Comparison of ENCODE assay signal across 1 cellular context in the genomic region with DNA sequence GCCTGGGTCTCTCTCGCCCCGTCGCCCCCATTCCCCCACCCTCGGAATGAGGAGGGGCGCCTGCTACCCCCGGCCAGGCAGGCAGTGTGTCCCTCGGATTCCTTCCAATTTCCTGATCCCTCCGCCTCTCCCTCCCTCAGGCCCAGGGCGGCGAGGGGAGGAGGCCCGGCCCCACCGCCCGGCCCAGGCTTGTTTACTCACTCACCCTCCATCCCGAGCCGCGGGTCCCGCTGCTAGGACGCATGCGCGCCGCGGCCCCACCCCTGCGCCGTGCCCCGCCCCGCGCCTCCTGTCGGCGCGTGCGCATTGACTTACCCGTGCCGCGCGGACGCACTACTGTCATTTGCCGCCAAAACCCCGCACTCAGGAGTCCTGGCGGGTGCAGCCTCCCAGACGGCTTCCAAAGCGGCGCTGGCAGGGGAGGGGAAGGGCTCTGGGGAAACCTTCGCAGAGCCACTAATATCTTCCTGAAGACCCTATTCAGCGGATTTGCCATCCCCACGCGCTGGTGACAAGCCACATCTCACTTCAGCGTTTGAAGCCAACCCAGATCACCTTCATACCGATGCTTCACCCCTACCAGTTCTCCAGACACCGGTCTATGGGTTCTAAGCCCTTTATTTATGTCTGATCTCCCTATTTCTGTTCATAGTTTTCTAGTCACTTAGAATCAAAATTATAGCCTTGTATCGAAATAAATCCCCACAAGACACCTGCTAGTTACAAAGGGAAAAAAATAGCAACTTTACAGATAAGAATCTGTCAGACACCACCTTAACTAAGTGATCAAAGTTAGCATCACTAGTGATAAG.
TF ChIP-seq lines count a peak whose summit lies in the region.

A gene (minus strand): TSS at position 235 of the 812 bp plus-strand sequence. CDS start 16,099 bp downstream, outside the sequence.

TF ChIP-seq in K562, 482 proteins besides CTCF, POLR2A, EP300 and RAD21 (continued from another document and continues in another):
- TF ChIP-seq, protein P1, sequence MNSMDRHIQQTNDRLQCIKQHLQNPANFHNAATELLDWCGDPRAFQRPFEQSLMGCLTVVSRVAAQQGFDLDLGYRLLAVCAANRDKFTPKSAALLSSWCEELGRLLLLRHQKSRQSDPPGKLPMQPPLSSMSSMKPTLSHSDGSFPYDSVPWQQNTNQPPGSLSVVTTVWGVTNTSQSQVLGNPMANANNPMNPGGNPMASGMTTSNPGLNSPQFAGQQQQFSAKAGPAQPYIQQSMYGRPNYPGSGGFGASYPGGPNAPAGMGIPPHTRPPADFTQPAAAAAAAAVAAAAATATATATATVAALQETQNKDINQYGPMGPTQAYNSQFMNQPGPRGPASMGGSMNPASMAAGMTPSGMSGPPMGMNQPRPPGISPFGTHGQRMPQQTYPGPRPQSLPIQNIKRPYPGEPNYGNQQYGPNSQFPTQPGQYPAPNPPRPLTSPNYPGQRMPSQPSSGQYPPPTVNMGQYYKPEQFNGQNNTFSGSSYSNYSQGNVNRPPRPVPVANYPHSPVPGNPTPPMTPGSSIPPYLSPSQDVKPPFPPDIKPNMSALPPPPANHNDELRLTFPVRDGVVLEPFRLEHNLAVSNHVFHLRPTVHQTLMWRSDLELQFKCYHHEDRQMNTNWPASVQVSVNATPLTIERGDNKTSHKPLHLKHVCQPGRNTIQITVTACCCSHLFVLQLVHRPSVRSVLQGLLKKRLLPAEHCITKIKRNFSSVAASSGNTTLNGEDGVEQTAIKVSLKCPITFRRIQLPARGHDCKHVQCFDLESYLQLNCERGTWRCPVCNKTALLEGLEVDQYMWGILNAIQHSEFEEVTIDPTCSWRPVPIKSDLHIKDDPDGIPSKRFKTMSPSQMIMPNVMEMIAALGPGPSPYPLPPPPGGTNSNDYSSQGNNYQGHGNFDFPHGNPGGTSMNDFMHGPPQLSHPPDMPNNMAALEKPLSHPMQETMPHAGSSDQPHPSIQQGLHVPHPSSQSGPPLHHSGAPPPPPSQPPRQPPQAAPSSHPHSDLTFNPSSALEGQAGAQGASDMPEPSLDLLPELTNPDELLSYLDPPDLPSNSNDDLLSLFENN (IDR thresholded peaks at IDR 0.05; ENCODE audit: low read depth in 2 of 2, low read length in 2 of 2) = 0 out of 4 replicates have a peak, but pooled peaks of 1 of the 2 experiments have one; percentile 45
- TF ChIP-seq RBM22 (IDR thresholded peaks at IDR 0.05; ENCODE audit: low read depth, low read length, poor library complexity, severe bottlenecking) (no peak), POLR2G (IDR thresholded peaks at IDR 0.05; ENCODE audit: low read depth, low read length) (peak; percentile 91), HMG20B (CRISPR knock-in tag; IDR thresholded peaks at IDR 0.05) (no peak), ZNF124 (CRISPR knock-in tag; IDR thresholded peaks at IDR 0.05) (no peak), SP2 (IDR thresholded peaks at IDR 0.05; ENCODE audit: extremely low read depth, low read depth, low read length, poor library complexity, severe bottlenecking) (no peak), IFI16 (CRISPR knock-in tag; IDR thresholded peaks at IDR 0.05) (no peak), BMI1 (IDR thresholded peaks at IDR 0.05; ENCODE audit: low read length) (no peak), ZBTB17 (CRISPR knock-in tag; IDR thresholded peaks at IDR 0.05) (no peak), DMBX1 (CRISPR knock-in tag; IDR thresholded peaks at IDR 0.05; ENCODE audit: borderline replicate concordance) (peak; percentile 38; the same call in 1 of the 2 replicates), JUND (IDR thresholded peaks at IDR 0.05; ENCODE audit: borderline replicate concordance, low read depth, low read length) (0 out of 2 replicates have a peak, but pooled peaks have one; percentile 3), JUND (tag; IDR thresholded peaks at IDR 0.05; ENCODE audit: borderline replicate concordance, low read depth, low read length) (peak; percentile 25; the same call in 1 of the 3 replicates), ZFP36 (IDR thresholded peaks at IDR 0.05; ENCODE audit: low read depth, low read length, partially characterized antibody) (no peak), MAZ (CRISPR knock-in tag; conservative IDR thresholded peaks at IDR 0.05 in 1 of 2, IDR thresholded peaks at IDR 0.05 in 1 of 2) (peak in 1 of 2 experiments; percentile 93; a peak in 2 of 4 replicates), HDAC1 (IDR thresholded peaks at IDR 0.05) (0 out of 4 replicates have a peak, but pooled peaks of 1 of the 2 experiments have one; percentile 36), ARHGAP35 (IDR thresholded peaks at IDR 0.05; ENCODE audit: partially characterized antibody) (no peak), YY1 (IDR thresholded peaks at IDR 0.05; ENCODE audit: borderline replicate concordance in 1 of 3, control insufficient read depth in 1 of 3, extremely low read depth in 1 of 3, insufficient read depth in 3 of 3, insufficient read length in 1 of 3, insufficient replicate concordance in 2 of 3, low read depth in 1 of 3, low read length in 2 of 3) (peak in 2 of 3 experiments; percentile 28 to 54), BRF1 (IDR thresholded peaks at IDR 0.05; ENCODE audit: borderline replicate concordance, extremely low read depth, insufficient read length) (no peak), CCNT2 (IDR thresholded peaks at IDR 0.05; ENCODE audit: borderline replicate concordance, extremely low read depth, insufficient read length, low read depth, low read length) (peak; percentile 62), POLR2B (IDR thresholded peaks at IDR 0.05; ENCODE audit: low read depth, partially characterized antibody) (peak; percentile 63), ZNF79 (CRISPR knock-in tag; IDR thresholded peaks at IDR 0.05; ENCODE audit: low read depth) (0 out of 2 replicates have a peak, but pooled peaks have one; percentile 35), ETV5 (CRISPR knock-in tag; IDR thresholded peaks at IDR 0.05; ENCODE audit: low read depth) (no peak), SNIP1 (IDR thresholded peaks at IDR 0.05; ENCODE audit: low read depth) (no peak), ZC3H8 (IDR thresholded peaks at IDR 0.05) (no peak), JUNB (CRISPR knock-in tag; conservative IDR thresholded peaks at IDR 0.05) (no peak), ZNF354B (CRISPR knock-in tag; IDR thresholded peaks at IDR 0.05) (no peak), ZNF23 (CRISPR knock-in tag; IDR thresholded peaks at IDR 0.05) (no peak), PHF8 (IDR thresholded peaks at IDR 0.05; ENCODE audit: borderline replicate concordance, low read length) (peak; percentile 66; the same call in 1 of the 2 replicates)
- TF ChIP-seq, protein P2, sequence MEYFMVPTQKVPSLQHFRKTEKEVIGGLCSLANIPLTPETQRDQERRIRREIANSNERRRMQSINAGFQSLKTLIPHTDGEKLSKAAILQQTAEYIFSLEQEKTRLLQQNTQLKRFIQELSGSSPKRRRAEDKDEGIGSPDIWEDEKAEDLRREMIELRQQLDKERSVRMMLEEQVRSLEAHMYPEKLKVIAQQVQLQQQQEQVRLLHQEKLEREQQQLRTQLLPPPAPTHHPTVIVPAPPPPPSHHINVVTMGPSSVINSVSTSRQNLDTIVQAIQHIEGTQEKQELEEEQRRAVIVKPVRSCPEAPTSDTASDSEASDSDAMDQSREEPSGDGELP (CRISPR knock-in tag; IDR thresholded peaks at IDR 0.05; ENCODE audit: borderline replicate concordance) = peak; percentile 70
- TF ChIP-seq, protein P3, sequence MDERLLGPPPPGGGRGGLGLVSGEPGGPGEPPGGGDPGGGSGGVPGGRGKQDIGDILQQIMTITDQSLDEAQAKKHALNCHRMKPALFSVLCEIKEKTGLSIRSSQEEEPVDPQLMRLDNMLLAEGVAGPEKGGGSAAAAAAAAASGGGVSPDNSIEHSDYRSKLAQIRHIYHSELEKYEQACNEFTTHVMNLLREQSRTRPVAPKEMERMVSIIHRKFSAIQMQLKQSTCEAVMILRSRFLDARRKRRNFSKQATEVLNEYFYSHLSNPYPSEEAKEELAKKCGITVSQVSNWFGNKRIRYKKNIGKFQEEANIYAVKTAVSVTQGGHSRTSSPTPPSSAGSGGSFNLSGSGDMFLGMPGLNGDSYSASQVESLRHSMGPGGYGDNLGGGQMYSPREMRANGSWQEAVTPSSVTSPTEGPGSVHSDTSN (CRISPR knock-in tag; IDR thresholded peaks at IDR 0.05; ENCODE audit: low read depth) = no peak
- TF ChIP-seq, protein P3 (tag; conservative IDR thresholded peaks at IDR 0.05; ENCODE audit: low read depth) = no peak
- TF ChIP-seq, protein P4, sequence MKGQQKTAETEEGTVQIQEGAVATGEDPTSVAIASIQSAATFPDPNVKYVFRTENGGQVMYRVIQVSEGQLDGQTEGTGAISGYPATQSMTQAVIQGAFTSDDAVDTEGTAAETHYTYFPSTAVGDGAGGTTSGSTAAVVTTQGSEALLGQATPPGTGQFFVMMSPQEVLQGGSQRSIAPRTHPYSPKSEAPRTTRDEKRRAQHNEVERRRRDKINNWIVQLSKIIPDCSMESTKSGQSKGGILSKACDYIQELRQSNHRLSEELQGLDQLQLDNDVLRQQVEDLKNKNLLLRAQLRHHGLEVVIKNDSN (CRISPR knock-in tag; IDR thresholded peaks at IDR 0.05) = 0 out of 2 replicates have a peak, but pooled peaks have one; percentile 35
- TF ChIP-seq, protein P5, sequence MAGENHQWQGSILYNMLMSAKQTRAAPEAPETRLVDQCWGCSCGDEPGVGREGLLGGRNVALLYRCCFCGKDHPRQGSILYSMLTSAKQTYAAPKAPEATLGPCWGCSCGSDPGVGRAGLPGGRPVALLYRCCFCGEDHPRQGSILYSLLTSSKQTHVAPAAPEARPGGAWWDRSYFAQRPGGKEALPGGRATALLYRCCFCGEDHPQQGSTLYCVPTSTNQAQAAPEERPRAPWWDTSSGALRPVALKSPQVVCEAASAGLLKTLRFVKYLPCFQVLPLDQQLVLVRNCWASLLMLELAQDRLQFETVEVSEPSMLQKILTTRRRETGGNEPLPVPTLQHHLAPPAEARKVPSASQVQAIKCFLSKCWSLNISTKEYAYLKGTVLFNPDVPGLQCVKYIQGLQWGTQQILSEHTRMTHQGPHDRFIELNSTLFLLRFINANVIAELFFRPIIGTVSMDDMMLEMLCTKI (IDR thresholded peaks at IDR 0.05; ENCODE audit: partially characterized antibody) = no peak
- TF ChIP-seq, protein P6, sequence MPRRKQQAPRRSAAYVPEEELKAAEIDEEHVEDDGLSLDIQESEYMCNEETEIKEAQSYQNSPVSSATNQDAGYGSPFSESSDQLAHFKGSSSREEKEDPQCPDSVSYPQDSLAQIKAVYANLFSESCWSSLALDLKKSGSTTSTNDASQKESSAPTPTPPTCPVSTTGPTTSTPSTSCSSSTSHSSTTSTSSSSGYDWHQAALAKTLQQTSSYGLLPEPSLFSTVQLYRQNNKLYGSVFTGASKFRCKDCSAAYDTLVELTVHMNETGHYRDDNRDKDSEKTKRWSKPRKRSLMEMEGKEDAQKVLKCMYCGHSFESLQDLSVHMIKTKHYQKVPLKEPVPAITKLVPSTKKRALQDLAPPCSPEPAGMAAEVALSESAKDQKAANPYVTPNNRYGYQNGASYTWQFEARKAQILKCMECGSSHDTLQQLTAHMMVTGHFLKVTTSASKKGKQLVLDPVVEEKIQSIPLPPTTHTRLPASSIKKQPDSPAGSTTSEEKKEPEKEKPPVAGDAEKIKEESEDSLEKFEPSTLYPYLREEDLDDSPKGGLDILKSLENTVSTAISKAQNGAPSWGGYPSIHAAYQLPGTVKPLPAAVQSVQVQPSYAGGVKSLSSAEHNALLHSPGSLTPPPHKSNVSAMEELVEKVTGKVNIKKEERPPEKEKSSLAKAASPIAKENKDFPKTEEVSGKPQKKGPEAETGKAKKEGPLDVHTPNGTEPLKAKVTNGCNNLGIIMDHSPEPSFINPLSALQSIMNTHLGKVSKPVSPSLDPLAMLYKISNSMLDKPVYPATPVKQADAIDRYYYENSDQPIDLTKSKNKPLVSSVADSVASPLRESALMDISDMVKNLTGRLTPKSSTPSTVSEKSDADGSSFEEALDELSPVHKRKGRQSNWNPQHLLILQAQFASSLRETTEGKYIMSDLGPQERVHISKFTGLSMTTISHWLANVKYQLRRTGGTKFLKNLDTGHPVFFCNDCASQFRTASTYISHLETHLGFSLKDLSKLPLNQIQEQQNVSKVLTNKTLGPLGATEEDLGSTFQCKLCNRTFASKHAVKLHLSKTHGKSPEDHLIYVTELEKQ (CRISPR knock-in tag; IDR thresholded peaks at IDR 0.05) = peak; percentile 71; the same call in 1 of the 2 replicates
- TF ChIP-seq, protein P7, sequence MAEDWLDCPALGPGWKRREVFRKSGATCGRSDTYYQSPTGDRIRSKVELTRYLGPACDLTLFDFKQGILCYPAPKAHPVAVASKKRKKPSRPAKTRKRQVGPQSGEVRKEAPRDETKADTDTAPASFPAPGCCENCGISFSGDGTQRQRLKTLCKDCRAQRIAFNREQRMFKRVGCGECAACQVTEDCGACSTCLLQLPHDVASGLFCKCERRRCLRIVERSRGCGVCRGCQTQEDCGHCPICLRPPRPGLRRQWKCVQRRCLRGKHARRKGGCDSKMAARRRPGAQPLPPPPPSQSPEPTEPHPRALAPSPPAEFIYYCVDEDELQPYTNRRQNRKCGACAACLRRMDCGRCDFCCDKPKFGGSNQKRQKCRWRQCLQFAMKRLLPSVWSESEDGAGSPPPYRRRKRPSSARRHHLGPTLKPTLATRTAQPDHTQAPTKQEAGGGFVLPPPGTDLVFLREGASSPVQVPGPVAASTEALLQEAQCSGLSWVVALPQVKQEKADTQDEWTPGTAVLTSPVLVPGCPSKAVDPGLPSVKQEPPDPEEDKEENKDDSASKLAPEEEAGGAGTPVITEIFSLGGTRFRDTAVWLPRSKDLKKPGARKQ (CRISPR knock-in tag; IDR thresholded peaks at IDR 0.05) = no peak
- TF ChIP-seq, protein P8, sequence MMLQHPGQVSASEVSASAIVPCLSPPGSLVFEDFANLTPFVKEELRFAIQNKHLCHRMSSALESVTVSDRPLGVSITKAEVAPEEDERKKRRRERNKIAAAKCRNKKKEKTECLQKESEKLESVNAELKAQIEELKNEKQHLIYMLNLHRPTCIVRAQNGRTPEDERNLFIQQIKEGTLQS (IDR thresholded peaks at IDR 0.05) = no peak
- TF ChIP-seq, protein P8 (CRISPR knock-in tag; conservative IDR thresholded peaks at IDR 0.05) = 0 out of 2 replicates have a peak, but pooled peaks have one; percentile 51
- TF ChIP-seq, protein P9, sequence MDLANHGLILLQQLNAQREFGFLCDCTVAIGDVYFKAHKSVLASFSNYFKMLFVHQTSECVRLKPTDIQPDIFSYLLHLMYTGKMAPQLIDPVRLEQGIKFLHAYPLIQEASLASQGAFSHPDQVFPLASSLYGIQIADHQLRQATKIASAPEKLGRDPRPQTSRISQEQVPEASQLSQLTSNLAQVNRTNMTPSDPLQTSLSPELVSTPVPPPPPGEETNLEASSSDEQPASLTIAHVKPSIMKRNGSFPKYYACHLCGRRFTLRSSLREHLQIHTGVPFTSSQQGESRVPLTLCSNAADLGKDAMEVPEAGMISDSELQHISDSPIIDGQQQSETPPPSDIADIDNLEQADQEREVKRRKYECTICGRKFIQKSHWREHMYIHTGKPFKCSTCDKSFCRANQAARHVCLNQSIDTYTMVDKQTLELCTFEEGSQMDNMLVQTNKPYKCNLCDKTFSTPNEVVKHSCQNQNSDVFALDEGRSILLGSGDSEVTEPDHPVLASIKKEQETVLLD (IDR thresholded peaks at IDR 0.05) = peak; percentile 77
